26 cellular contexts compared by ENCODE assay signal in the genomic region with DNA sequence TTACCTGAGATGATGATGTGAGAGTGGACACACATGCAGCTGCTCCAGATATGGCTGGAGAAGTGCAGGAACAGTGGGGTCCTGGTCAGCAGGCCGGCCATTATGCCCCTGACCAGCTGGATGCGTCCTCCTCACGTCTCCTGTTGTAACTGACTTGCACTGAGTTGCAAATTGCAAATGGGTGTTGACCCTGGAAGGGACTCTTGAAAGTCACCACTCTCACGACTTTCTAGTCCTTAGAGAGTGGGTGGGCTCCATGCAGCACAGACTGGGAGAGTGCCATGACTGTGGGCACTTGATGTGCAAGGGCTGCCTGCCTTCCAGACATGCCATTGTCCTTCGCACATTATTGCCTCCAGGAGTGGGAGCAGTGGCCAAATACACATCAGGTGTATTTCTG. TPM values are rescaled to one million over a fixed set of nuclear protein-coding genes. Genes with fewer than 3 reads are reported as not detected.
A peak's percentile ranks its signal among the peaks of the same experiment; 100 is the strongest.
DNase-seq lines count a peak whose midpoint lies in the region; ATAC-seq, FAIRE-seq and TF ChIP-seq lines count a peak whose summit lies in the region.
"Had no signal": no experiment of that assay in that cellular context is flagged by ENCODE, and none has a peak within 500 bp of the region (broad histone marks: within the 10 kb centered on the region; RNA-seq: fewer than 3 reads in every experiment).

No MANE protein-coding gene starts in this region.

- no peaks in the 10 kb centered on the region for H3K27me3 Mint-ChIP-seq in activated CD8-positive, alpha-beta memory T cell treated with anti-CD3 and anti-CD28 coated beads, Interleukin-2, amount 10 ng/mL, durations not matched to agents 7 days and 5 days
- H3K27me3 Mint-ChIP-seq: CD4-positive, alpha-beta T cell had no signal

- peaks cover 56% of the 10 kb centered on the region for H3K36me3 ChIP-seq in A673 (ENCODE audit: insufficient read depth, low read length, poor library complexity, severe bottlenecking)
- peaks cover 57% of the 10 kb centered on the region; the same call in 1 of the 2 replicates for H3K36me3 ChIP-seq in Loucy (ENCODE audit: insufficient read depth, low read length)
- H3K36me3 ChIP-seq in esophagus (ENCODE audit: control insufficient read depth in 2 of 2, insufficient read depth in 2 of 2, low read length in 1 of 2): no peaks in the 10 kb centered on the region
- peaks cover 21 to 87% of the 10 kb centered on the region in 2 donors for H3K36me3 ChIP-seq in neuronal stem cell (replicated peaks in 1 of 2; ENCODE audit: control insufficient read depth in 2 of 2, insufficient read depth in 2 of 2, low read length in 2 of 2)

- ATAC-seq in activated CD8-positive, alpha-beta memory T cell treated with anti-CD3 and anti-CD28 coated beads, Interleukin-2, amount 10 ng/mL, durations not matched to agents 7 days and 5 days: no peak

- peaks cover 66% of the 10 kb centered on the region for H4K20me1 ChIP-seq in Loucy (ENCODE audit: insufficient read depth, low read length, poor library complexity, severe bottlenecking)

- H3K4me3 ChIP-seq in A673 (ENCODE audit: low read depth, low read length, poor library complexity, severe bottlenecking): no peak overlapping the region
- H3K4me3 ChIP-seq in Loucy (ENCODE audit: low read length, poor library complexity, severe bottlenecking): peak overlapping the region; percentile 7
- H3K4me3 ChIP-seq in esophagus (ENCODE audit: low read depth in 1 of 2, low read length in 2 of 2): no peak overlapping the region
- H3K4me3 ChIP-seq in neuronal stem cell (ENCODE audit: low read length in 2 of 2): no peak overlapping the region
- H3K4me3 ChIP-seq: BLaER1 treated with 17β-estradiol and CSF1 and Interleukin-3, amounts not matched to agents 10 nM and 100 nM; GM23248; PC-9; SJSA1 had no signal

- POLR2A ChIA-PET in A673 (lab: Charles Lee; ENCODE audit: low non-redundant PET): no interaction called here

- H3K9me3 ChIP-seq in A673 (ENCODE audit: low read depth, low read length, poor library complexity, severe bottlenecking) (no peaks in the 10 kb centered on the region), Loucy (ENCODE audit: insufficient read depth, low read depth, low read length) (no peaks in the 10 kb centered on the region), esophagus (ENCODE audit: control insufficient read depth in 2 of 2, insufficient read depth in 1 of 2, low read depth in 1 of 2, low read length in 1 of 2) (no peaks in the 10 kb centered on the region), neuronal stem cell (replicated peaks in 1 of 2; ENCODE audit: control insufficient read depth in 2 of 2, insufficient read depth in 1 of 2, low read depth in 1 of 2, low read length in 2 of 2) (no peaks in the 10 kb centered on the region)
- H3K9me3 ChIP-seq: BLaER1 treated with 17β-estradiol and CSF1 and Interleukin-3, amounts not matched to agents 10 nM and 100 nM; SJSA1 had no signal

- H3K4me1 Mint-ChIP-seq in activated CD8-positive, alpha-beta memory T cell treated with anti-CD3 and anti-CD28 coated beads, Interleukin-2, amount 10 ng/mL, durations not matched to agents 7 days and 5 days: peaks cover 35% of the 10 kb centered on the region

- H3K4me2 ChIP-seq in Loucy (ENCODE audit: low read depth, low read length, poor library complexity, severe bottlenecking) (peak overlapping the region; percentile 96), neuronal stem cell (ENCODE audit: insufficient read depth, low read length, poor library complexity, severe bottlenecking) (no peak overlapping the region)
- H3K4me2 ChIP-seq: PC-9 had no signal

- DNase-seq in A673 (ENCODE audit: low spot score) (no peak), neuronal stem cell (ENCODE audit: low spot score) (no peak), RCC 7860 (ENCODE audit: low spot score) (no peak), OCI-M1 (lab: John Stamatoyannopoulos, UW) (no peak)
- DNase-seq in activated CD8-positive, alpha-beta memory T cell treated with anti-CD3 and anti-CD28 coated beads, Interleukin-2, amount 10 ng/mL, durations not matched to agents 7 days and 5 days: no peak
- DNase-seq: 8988T; CD4-positive, alpha-beta T cell; DMS53; GM23248; H9; KBM-7; MM.1S; NCI-H2029; NCI-H446; NCI-H524 treated with DMSO at 0.1 percent for 48 hours; NCI-H774; NK-92 treated with Interleukin-12 subunit alpha and Interleukin-12 subunit beta, amount 100 ng/mL, for 24 hours; PC-9; Right ventricle myocardium superior; RPMI8226 had no signal

- WGBS in esophagus, 2 donors: 90 to 94% methylated on average over 5 of the region's 5 CpGs
- no CpG with 5 or more reads among the region's 5 CpGs for WGBS in neuronal stem cell (ENCODE audit: extremely low coverage in 2 of 2, insufficient read length in 2 of 2, insufficient replicate concordance in 1 of 2), 2 donors

- H3K79me2 ChIP-seq in Loucy (ENCODE audit: insufficient read depth, low read length): peaks cover 100% of the 10 kb centered on the region

- no peak overlapping the region for H2BK12ac ChIP-seq in neuronal stem cell (ENCODE audit: low read length)

- intact Hi-C loops in A673 (cut with micrococcal nuclease; ENCODE audit: unreplicated experiment): no loop called here

- H2AK5ac ChIP-seq in neuronal stem cell (ENCODE audit: low read depth, low read length): no peak overlapping the region

- peaks cover 5% of the 10 kb centered on the region for H3K4me1 ChIP-seq in A673 (ENCODE audit: insufficient read depth, low read length, poor library complexity, severe bottlenecking)
- peaks cover 53% of the 10 kb centered on the region for H3K4me1 ChIP-seq in Loucy (ENCODE audit: insufficient read depth, low read length, poor library complexity, severe bottlenecking)
- H3K4me1 ChIP-seq in esophagus (ENCODE audit: control insufficient read depth in 2 of 2, insufficient read depth in 2 of 2, low read length in 1 of 2): peaks cover 4 to 21% of the 10 kb centered on the region in 2 donors
- H3K4me1 ChIP-seq in neuronal stem cell (ENCODE audit: control insufficient read depth in 2 of 2, insufficient read depth in 1 of 2, low read depth in 1 of 2, low read length in 2 of 2): peaks cover 0 to 21% of the 10 kb centered on the region in 2 donors

- no TSS peak for BruUV-seq in A673 (replicated peaks; lab: Mats Ljungman, UMichigan)

- H3K9me3 Mint-ChIP-seq in activated CD8-positive, alpha-beta memory T cell treated with anti-CD3 and anti-CD28 coated beads, Interleukin-2, amount 10 ng/mL, durations not matched to agents 7 days and 5 days (ENCODE audit: low read depth): no peaks in the 10 kb centered on the region
- H3K9me3 Mint-ChIP-seq: CD4-positive, alpha-beta T cell; H9 had no signal

- H3K36me3 Mint-ChIP-seq in activated CD8-positive, alpha-beta memory T cell treated with anti-CD3 and anti-CD28 coated beads, Interleukin-2, amount 10 ng/mL, durations not matched to agents 7 days and 5 days: peaks cover 34% of the 10 kb centered on the region

- H2BK15ac ChIP-seq in neuronal stem cell (ENCODE audit: low read length): no peak overlapping the region

- H3K18ac ChIP-seq in neuronal stem cell (ENCODE audit: low read length): peak overlapping the region; percentile 23

- no peak overlapping the region for H4K91ac ChIP-seq in neuronal stem cell (ENCODE audit: low read depth, low read length, poor library complexity)

- no peak overlapping the region for H3K27ac Mint-ChIP-seq in activated CD8-positive, alpha-beta memory T cell treated with anti-CD3 and anti-CD28 coated beads, Interleukin-2, amount 10 ng/mL, durations not matched to agents 7 days and 5 days
- H3K27ac Mint-ChIP-seq: CD4-positive, alpha-beta T cell had no signal

- no peak overlapping the region for H3K14ac ChIP-seq in neuronal stem cell (ENCODE audit: low read length)

- no peak overlapping the region for H2BK5ac ChIP-seq in neuronal stem cell (ENCODE audit: low read length)

- peak overlapping the region; percentile 0 for H3K27ac ChIP-seq in A673 (ENCODE audit: low read depth, low read length, poor library complexity, severe bottlenecking)
- peak overlapping the region; percentile 68 to 86 for H3K27ac ChIP-seq in esophagus (ENCODE audit: low read depth in 2 of 2, low read length in 1 of 2)
- no peak overlapping the region for H3K27ac ChIP-seq in neuronal stem cell (replicated peaks; ENCODE audit: low read length)
- H3K27ac ChIP-seq: BLaER1 treated with 17β-estradiol and CSF1 and Interleukin-3, amounts not matched to agents 10 nM and 100 nM; GM23248; PC-9; SJSA1 had no signal

- H2AFZ ChIP-seq in Loucy (ENCODE audit: low read length) (no peak overlapping the region), neuronal stem cell (ENCODE audit: low read length) (no peak overlapping the region)
- H2AFZ ChIP-seq: GM23248, PC-9 had no signal

- no peak for TF ChIP-seq CTCF in A673 (conservative IDR thresholded peaks at IDR 0.05; ENCODE audit: low read depth, low read length)
- TF ChIP-seq CTCF in Loucy (conservative IDR thresholded peaks at IDR 0.05; ENCODE audit: low read length): no peak

- H3K79me1 ChIP-seq in neuronal stem cell (ENCODE audit: low read depth, low read length): peaks cover 13% of the 10 kb centered on the region

- H3K9me2 ChIP-seq in Loucy (replicated peaks; ENCODE audit: low read depth, low read length): no peaks in the 10 kb centered on the region

- no peak overlapping the region for H3K4me3 Mint-ChIP-seq in activated CD8-positive, alpha-beta memory T cell treated with anti-CD3 and anti-CD28 coated beads, Interleukin-2, amount 10 ng/mL, durations not matched to agents 7 days and 5 days
- H3K4me3 Mint-ChIP-seq: CD4-positive, alpha-beta T cell; H9 had no signal

- H3F3A ChIP-seq in Loucy (ENCODE audit: low read depth): no peaks in the 10 kb centered on the region

- no peak for FAIRE-seq in RCC 7860 (lab: Jason Lieb, UNC)
- FAIRE-seq: G401.6, HTR-8/SVneo had no signal

- H3K9ac ChIP-seq in Loucy (ENCODE audit: low read depth, low read length, poor library complexity, severe bottlenecking) (peak overlapping the region; percentile 2), neuronal stem cell (ENCODE audit: low read depth, low read length, poor library complexity) (peak overlapping the region; percentile 7)
- H3K9ac ChIP-seq: BLaER1 treated with 17β-estradiol and CSF1 and Interleukin-3, amounts not matched to agents 10 nM and 100 nM; GM23248 had no signal

- H2BK120ac ChIP-seq in neuronal stem cell (ENCODE audit: low read depth, low read length): no peak overlapping the region

- CTCF ChIA-PET in A673 (lab: Charles Lee): no interaction called here
- CTCF ChIA-PET in activated CD8-positive, alpha-beta memory T cell treated with anti-CD3 and anti-CD28 coated beads, Interleukin-2, amount 10 ng/mL, durations not matched to agents 7 days and 5 days (lab: Charles Lee): interaction anchor here (1.0 kb wide), 1 partner anchor 58 kb away, joined by 4 read pairs; no protein-coding TSS in a partner anchor

- H3K27me3 ChIP-seq in A673 (replicated peaks; ENCODE audit: insufficient read depth, low read depth, low read length, poor library complexity) (no peaks in the 10 kb centered on the region), Loucy (ENCODE audit: insufficient read depth, low read length, poor library complexity, severe bottlenecking) (no peaks in the 10 kb centered on the region), esophagus (ENCODE audit: control insufficient read depth in 1 of 2, insufficient read depth in 2 of 2, low read length in 2 of 2) (no peaks in the 10 kb centered on the region), neuronal stem cell (ENCODE audit: control insufficient read depth in 3 of 3, insufficient read depth in 3 of 3, low read depth in 1 of 3, low read length in 3 of 3) (no peaks in the 10 kb centered on the region)
- H3K27me3 ChIP-seq: BLaER1 treated with 17β-estradiol and CSF1 and Interleukin-3, amounts not matched to agents 10 nM and 100 nM; SJSA1 had no signal

- peak overlapping the region; percentile 35 for H3K23ac ChIP-seq in neuronal stem cell (ENCODE audit: low read depth, low read length, poor library complexity)

- no peak overlapping the region for H3K4ac ChIP-seq in neuronal stem cell (ENCODE audit: low read length)

- H4K8ac ChIP-seq in neuronal stem cell (ENCODE audit: low read depth, low read length): no peak overlapping the region

RNA-seq across cellular contexts. Expression of gene FAM83D, which starts 10.8 kb away (rescaled TPM):
- total RNA-seq in A673 (2021): 67.2 and 74.0 TPM in 2 replicates
- polyA plus RNA-seq in esophagus: 10 to 100 TPM; 32.6 to 62.0 TPM
- 36.7 TPM for polyA plus RNA-seq in neuronal stem cell (2013, experiment 1 of 2)
- polyA plus RNA-seq in neuronal stem cell (2013, experiment 2 of 2): 37.2 TPM
- total RNA-seq in activated CD8-positive, alpha-beta memory T cell treated with anti-CD3 and anti-CD28 coated beads, Interleukin-2, amount 10 ng/mL, durations not matched to agents 7 days and 5 days: 10 to 100 TPM; 23.1 to 28.4 TPM

RNA-seq across cellular contexts. Expression of gene DHX35, which starts 25.1 kb away (rescaled TPM):
- total RNA-seq in A673 (2021): 15.9 and 18.1 TPM in 2 replicates
- polyA plus RNA-seq in esophagus: 1 to 10 TPM; 6.5 to 9.6 TPM
- polyA plus RNA-seq in neuronal stem cell (2013, experiment 1 of 2): 10.1 TPM
- polyA plus RNA-seq in neuronal stem cell (2013, experiment 2 of 2): 9.5 TPM
- total RNA-seq in activated CD8-positive, alpha-beta memory T cell treated with anti-CD3 and anti-CD28 coated beads, Interleukin-2, amount 10 ng/mL, durations not matched to agents 7 days and 5 days: 10 to 100 TPM; 10.5 to 12.9 TPM
